8 cellular contexts compared by ENCODE assay signal in the genomic region with DNA sequence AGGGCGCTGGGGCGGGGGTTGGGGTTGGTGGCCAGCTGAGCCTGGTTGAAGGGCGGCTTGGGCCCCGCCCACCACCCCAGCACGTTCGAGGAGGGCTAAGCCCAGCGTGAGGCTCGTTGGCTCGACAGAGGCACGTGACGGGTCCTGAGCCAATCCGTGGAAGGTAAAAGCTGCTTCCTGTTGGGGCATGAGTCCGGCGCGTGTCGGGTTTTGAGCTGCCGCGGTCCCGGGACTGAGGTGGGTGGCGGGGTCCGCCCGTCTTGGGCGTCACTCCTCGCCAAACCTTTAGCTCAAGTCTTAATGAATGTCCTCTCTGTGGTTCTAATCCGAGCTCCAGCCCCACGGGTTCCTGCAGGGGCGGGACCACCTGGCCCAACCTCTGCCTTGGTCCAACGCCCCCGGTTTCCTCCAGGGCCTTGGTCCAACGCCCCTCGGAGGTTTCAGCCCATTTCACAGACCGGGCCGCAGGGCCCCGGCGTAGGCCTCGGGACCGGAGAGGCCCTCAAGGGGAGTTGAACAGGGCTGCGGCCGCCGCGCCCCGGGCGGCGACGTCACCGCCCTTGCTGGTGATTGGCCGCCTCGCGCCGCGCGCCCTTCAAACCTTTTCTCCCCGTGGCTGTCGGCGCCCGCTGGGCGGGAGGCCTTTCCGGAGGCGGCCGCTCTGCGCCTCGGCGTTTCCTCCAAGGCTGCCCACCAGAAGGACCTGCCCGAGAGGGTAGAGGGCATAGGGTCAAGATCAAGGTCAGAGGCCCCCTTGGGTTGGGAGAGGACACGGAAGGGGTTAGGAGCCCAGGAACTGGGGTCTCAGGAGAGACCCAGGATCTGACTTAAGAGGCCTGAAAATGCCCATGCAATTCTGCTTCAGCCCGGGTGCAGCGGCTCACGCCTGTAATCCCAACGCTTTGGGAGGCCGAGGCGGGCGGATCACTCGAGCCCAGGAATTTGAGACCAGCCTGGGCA. TPM values are rescaled to one million over a fixed set of nuclear protein-coding genes. Genes with fewer than 3 reads are reported as not detected.
A peak's percentile ranks its signal among the peaks of the same experiment; 100 is the strongest.
DNase-seq lines count a peak whose midpoint lies in the region; ATAC-seq and TF ChIP-seq lines count a peak whose summit lies in the region.

A gene with protein sequence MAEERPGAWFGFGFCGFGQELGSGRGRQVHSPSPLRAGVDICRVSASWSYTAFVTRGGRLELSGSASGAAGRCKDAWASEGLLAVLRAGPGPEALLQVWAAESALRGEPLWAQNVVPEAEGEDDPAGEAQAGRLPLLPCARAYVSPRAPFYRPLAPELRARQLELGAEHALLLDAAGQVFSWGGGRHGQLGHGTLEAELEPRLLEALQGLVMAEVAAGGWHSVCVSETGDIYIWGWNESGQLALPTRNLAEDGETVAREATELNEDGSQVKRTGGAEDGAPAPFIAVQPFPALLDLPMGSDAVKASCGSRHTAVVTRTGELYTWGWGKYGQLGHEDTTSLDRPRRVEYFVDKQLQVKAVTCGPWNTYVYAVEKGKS (plus strand): TSS at position 173 of the 960 bp plus-strand sequence. CDS start 1,851 bp downstream, outside the sequence.

- ATAC-seq in GM18867 (IDR thresholded peaks at IDR 0.05; ENCODE audit: unreplicated experiment) (peak; percentile 93), HG03103 (IDR thresholded peaks at IDR 0.05; ENCODE audit: low read depth, unreplicated experiment) (peak; percentile 92)

- TF ChIP-seq CTCF in choroid plexus epithelial cell (conservative IDR thresholded peaks at IDR 0.05; ENCODE audit: low read depth, low read length) (no peak), kidney epithelial cell (IDR thresholded peaks at IDR 0.05; ENCODE audit: insufficient read depth, low read length, poor library complexity, severe bottlenecking) (no peak)

- H3K4me3 ChIP-seq in choroid plexus epithelial cell (ENCODE audit: low read depth, low read length), result peak within 1 kb of the TSS; percentile 94
- H3K4me3 ChIP-seq in kidney epithelial cell (ENCODE audit: low read depth, low read length), result peak within 1 kb of the TSS; percentile 77

- no peaks in the 10 kb centered on the region for H3K27me3 ChIP-seq in kidney epithelial cell (ENCODE audit: control insufficient read depth, insufficient read depth, low read length)

- peak; percentile 70 for DNase-seq in A172 (ENCODE audit: low spot score)
- peak; percentile 99 for DNase-seq in NCI-H226
- peak; percentile 76 for DNase-seq in activated CD4-positive, alpha-beta T cell treated with anti-CD3 and anti-CD28 coated beads for 1 hour
- DNase-seq in choroid plexus epithelial cell (ENCODE audit: low read depth), result peak; percentile 96
- DNase-seq in kidney epithelial cell (ENCODE audit: low read depth), result peak; percentile 85
- peak; percentile 96 for DNase-seq in stimulated activated CD4-positive, alpha-beta T cell treated with anti-CD3 and anti-CD28 coated beads, Interleukin-15, amount 100 ng/mL, for 24 hours

- H3K36me3 ChIP-seq in kidney epithelial cell (ENCODE audit: control insufficient read depth, insufficient read depth, low read length), result peaks cover 2% of the 10 kb centered on the region

RNA-seq across cellular contexts. Expression of the gene that starts here (rescaled TPM):
- 9.2 and 11.0 TPM in 2 replicates for total RNA-seq in A172 (2014; rRNA removed; shearing (Covaris generic))
- total RNA-seq in kidney epithelial cell, result 8.9 and 12.5 TPM in 2 replicates

Comparison
In these comparisons a context has a peak if more than half of its experiments do, and no peak if none do; other contexts are left out.
1. Peak in every context shown above with its lines: DNase-seq, ATAC-seq and H3K4me3 ChIP-seq.